ENCODE assay signal across 13 cellular contexts in genomic region chr7:31805209-31805818, GRCh38.
DNase-seq lines count a peak whose midpoint lies in the region; ATAC-seq and TF ChIP-seq lines count a peak whose summit lies in the region.
"Had no signal": no experiment of that assay in that cellular context is flagged by ENCODE, and none has a peak within 500 bp of the region (broad histone marks: within the 10 kb centered on the region; RNA-seq: fewer than 3 reads in every experiment).

No MANE protein-coding gene starts in this region.

- intact Hi-C loops in ovary (cut with DNase I), result no loop called here

- H3K27me3 ChIP-seq in BLaER1 treated with 17β-estradiol and CSF1 and Interleukin-3, amounts not matched to agents 10 nM and 100 nM, result no peaks in the 10 kb centered on the region
- no peaks in the 10 kb centered on the region for H3K27me3 ChIP-seq in ovary
- H3K27me3 ChIP-seq: pancreas had no signal

- H3K27ac ChIP-seq in BLaER1 treated with 17β-estradiol and CSF1 and Interleukin-3, amounts not matched to agents 10 nM and 100 nM, result peak overlapping the region in 9 of 11 experiments; percentile 11 to 70 (median 43); a peak in 15 of 22 replicates
- no peak overlapping the region for H3K27ac ChIP-seq in ovary
- H3K27ac ChIP-seq: A549, KMS-11, pancreas, SK-N-MC had no signal

- peak overlapping the region in 1 of 11 experiments; percentile 60; a peak in 1 of 22 replicates for H3K9ac ChIP-seq in BLaER1 treated with 17β-estradiol and CSF1 and Interleukin-3, amounts not matched to agents 10 nM and 100 nM
- H3K9ac ChIP-seq: KMS-11 had no signal

- peak; percentile 86 for ATAC-seq in GM19351 (IDR thresholded peaks at IDR 0.05; ENCODE audit: unreplicated experiment)
- ATAC-seq in HG02884 (IDR thresholded peaks at IDR 0.05; ENCODE audit: unreplicated experiment), result peak; percentile 97
- ATAC-seq in HG03575 (IDR thresholded peaks at IDR 0.05; ENCODE audit: extremely low read depth, insufficient number of reproducible peaks, low FRiP score, unreplicated experiment), result peak; percentile 96
- ATAC-seq: A549, pancreas had no signal

- no peak for TF ChIP-seq CTCF in ovary (IDR thresholded peaks at IDR 0.05)

- DNase-seq in activated CD4-positive, alpha-beta T cell treated with anti-CD3 and anti-CD28 coated beads, Interleukin-2, amount 50 U/mL, for 48 hours, result no peak
- no peak for DNase-seq in NCI-H2196 treated with DMSO at 0.1 percent for 48 hours (lab: John Stamatoyannopoulos, UW; ENCODE audit: unreplicated experiment)
- DNase-seq in ovary, result no peak
- no peak for DNase-seq in activated T-cell treated with anti-CD3 and anti-CD28 coated beads, Interleukin-2, amount 50 U/mL, for 1 hour
- DNase-seq: dermis blood vessel endothelial cell, pancreas had no signal

- H4K20me1 ChIP-seq in BLaER1 treated with 17β-estradiol and CSF1 and Interleukin-3, amounts not matched to agents 10 nM and 100 nM, result no peaks in the 10 kb centered on the region

- H3K36me3 ChIP-seq in BLaER1 treated with 17β-estradiol and CSF1 and Interleukin-3, amounts not matched to agents 10 nM and 100 nM, result no peaks in the 10 kb centered on the region
- no peaks in the 10 kb centered on the region for H3K36me3 ChIP-seq in ovary
- H3K36me3 ChIP-seq: pancreas had no signal

- H3K4me1 ChIP-seq in BLaER1 treated with 17β-estradiol and CSF1 and Interleukin-3, amounts not matched to agents 10 nM and 100 nM, result peaks cover 0 to 51% (median 19%) of the 10 kb centered on the region in 10 experiments; a peak in 14 of 20 replicates
- no peaks in the 10 kb centered on the region for H3K4me1 ChIP-seq in ovary (ENCODE audit: insufficient read depth)
- H3K4me1 ChIP-seq: A549, pancreas had no signal

- WGBS in ovary, 3 donors, result 69 to 81% (median 78%) methylated on average over 2 of the region's 2 CpGs

- no peak for TF ChIP-seq POLR2A in ovary (IDR thresholded peaks at IDR 0.05)

- peaks cover 0 to 29% (median 0%) of the 10 kb centered on the region in 11 experiments; a peak in 8 of 22 replicates for H3K9me3 ChIP-seq in BLaER1 treated with 17β-estradiol and CSF1 and Interleukin-3, amounts not matched to agents 10 nM and 100 nM (replicated peaks in 1 of 11)
- no peaks in the 10 kb centered on the region for H3K9me3 ChIP-seq in ovary
- H3K9me3 ChIP-seq: A549, pancreas had no signal

- peak overlapping the region in 7 of 11 experiments; percentile 3 to 88 (median 54); a peak in 12 of 22 replicates for H3K4me2 ChIP-seq in BLaER1 treated with 17β-estradiol and CSF1 and Interleukin-3, amounts not matched to agents 10 nM and 100 nM
- H3K4me2 ChIP-seq: A549, KMS-11 had no signal

- no peak for TF ChIP-seq EP300 in ovary (IDR thresholded peaks at IDR 0.05)

- H3K4me3 ChIP-seq in BLaER1 treated with 17β-estradiol and CSF1 and Interleukin-3, amounts not matched to agents 10 nM and 100 nM, result no peak overlapping the region; a peak in 1 of 20 replicates
- H3K4me3 ChIP-seq in ovary, result no peak overlapping the region
- H3K4me3 ChIP-seq: A549, pancreas, SK-N-MC had no signal

Comparison
In these comparisons a context has a peak if more than half of its experiments do, and no peak if none do; other contexts are left out.
1. H3K27ac ChIP-seq: peak in BLaER1 treated with 17β-estradiol and CSF1 and Interleukin-3, amounts not matched to agents 10 nM and 100 nM (9 of 11); none in ovary (0 of 2).
2. Peak in every context shown above with its lines, with median percentiles within 50 percentile points of each other: ATAC-seq.